ENCODE assay signal across 16 cellular contexts in genomic region chr2:26249625-26250024, GRCh38. TPM values are rescaled to one million over a fixed set of nuclear protein-coding genes. Genes with fewer than 3 reads are reported as not detected.
DNase-seq lines count a peak whose midpoint lies in the region; ATAC-seq and TF ChIP-seq lines count a peak whose summit lies in the region.
"Had no signal": no experiment of that assay in that cellular context is flagged by ENCODE, and none has a peak within 500 bp of the region (broad histone marks: within the 10 kb centered on the region; RNA-seq: fewer than 3 reads in every experiment).

No MANE protein-coding gene starts in this region.

- H3K36me3 Mint-ChIP-seq in H9 (ENCODE audit: insufficient read depth in 1 of 3, low read depth in 3 of 3), result peaks cover 0 to 2% (median 0%) of the 10 kb centered on the region in 3 experiments; a peak in 1 of 7 replicates

- ATAC-seq in Right ventricle myocardium superior (ENCODE audit: poor library complexity), result no peak
- ATAC-seq: A549, GM23338 had no signal

- no peak overlapping the region for H2BK12ac ChIP-seq in H9 (ENCODE audit: insufficient read length, low read depth, low read length)

- H2AK5ac ChIP-seq in H9 (ENCODE audit: insufficient read length, low read length), result no peak overlapping the region

- H3K36me3 ChIP-seq in left ventricle myocardium inferior (peaks cover under 1% of the 10 kb centered on the region), esophagus muscularis mucosa (peaks cover 0 to 4% (median 0%) of the 10 kb centered on the region in 4 donors), osteoblast (ENCODE audit: insufficient read depth, low read length) (no peaks in the 10 kb centered on the region), mammary epithelial cell (ENCODE audit: insufficient read depth, low read length) (peaks cover 3% of the 10 kb centered on the region)

- H3K4me3 Mint-ChIP-seq in H9, result no peak overlapping the region
- H3K4me3 Mint-ChIP-seq: CD4-positive, alpha-beta T cell; GM23338 had no signal

- peaks cover 11 to 17% of the 10 kb centered on the region in 2 experiments for H3K4me1 Mint-ChIP-seq in H9

- H3K4me1 ChIP-seq in left ventricle myocardium inferior (peaks cover 92% of the 10 kb centered on the region), H9 (ENCODE audit: insufficient read depth, low read length) (no peaks in the 10 kb centered on the region), esophagus muscularis mucosa (peaks cover 37 to 86% (median 74%) of the 10 kb centered on the region in 4 donors), osteoblast (ENCODE audit: insufficient read depth, low read length) (peaks cover 21% of the 10 kb centered on the region), mammary epithelial cell (ENCODE audit: insufficient read depth, low read length) (peaks cover 18% of the 10 kb centered on the region)
- H3K4me1 ChIP-seq: Caco-2 had no signal

- H3T11ph ChIP-seq in H9 (ENCODE audit: low read length), result no peak overlapping the region

- H4K20me1 ChIP-seq in H9 (ENCODE audit: control insufficient read depth, insufficient read depth, insufficient read length) (no peaks in the 10 kb centered on the region), osteoblast (ENCODE audit: insufficient read depth, low read length) (peaks cover 44% of the 10 kb centered on the region), mammary epithelial cell (ENCODE audit: insufficient read depth, low read length) (no peaks in the 10 kb centered on the region)

- H3K79me1 ChIP-seq in H9 (ENCODE audit: insufficient read depth, low read depth, low read length, poor library complexity, severe bottlenecking), result peaks cover 5% of the 10 kb centered on the region

- no peak for TF ChIP-seq CTCF in left ventricle myocardium inferior (IDR thresholded peaks at IDR 0.05; ENCODE audit: borderline replicate concordance)
- no peak for TF ChIP-seq CTCF in H9 (conservative IDR thresholded peaks at IDR 0.05)
- no peak for TF ChIP-seq CTCF in esophagus muscularis mucosa (IDR thresholded peaks at IDR 0.05)
- TF ChIP-seq CTCF in osteoblast (IDR thresholded peaks at IDR 0.05; ENCODE audit: extremely low read depth, low read depth, low read length), result no peak
- TF ChIP-seq CTCF in mammary epithelial cell (conservative IDR thresholded peaks at IDR 0.05 in 1 of 2, IDR thresholded peaks at IDR 0.05 in 1 of 2; ENCODE audit: extremely low read depth in 1 of 2, insufficient read depth in 1 of 2, low read depth in 1 of 2, low read length in 2 of 2), result no peak

- no peaks in the 10 kb centered on the region for H3K9me3 Mint-ChIP-seq in H9
- H3K9me3 Mint-ChIP-seq: CD4-positive, alpha-beta T cell; GM23338 had no signal

- no peak overlapping the region for H3K14ac ChIP-seq in H9 (ENCODE audit: insufficient read depth, low read length)

- no peak overlapping the region for H3K18ac ChIP-seq in H9 (ENCODE audit: insufficient read length, low read depth, low read length)

- H2BK15ac ChIP-seq in H9 (ENCODE audit: low read depth, low read length), result no peak overlapping the region

- no peak overlapping the region for H3K9ac ChIP-seq in H9 (ENCODE audit: extremely low read depth, insufficient read length, low read length)
- no peak overlapping the region for H3K9ac ChIP-seq in mammary epithelial cell (ENCODE audit: insufficient read depth, low read length)

- H4K5ac ChIP-seq in H9 (ENCODE audit: insufficient read length, low read depth, low read length), result no peak overlapping the region

- WGBS in H9 (ENCODE audit: extremely low coverage, insufficient read length, low lambda C conversion rate), result no CpG with 5 or more reads among the region's 2 CpGs
- 72% methylated on average over 2 of the region's 2 CpGs for WGBS in esophagus muscularis mucosa
- WGBS in mammary epithelial cell (ENCODE audit: low coverage, missing lambda C conversion rate), result 86% methylated on average over 2 of the region's 2 CpGs

- in situ Hi-C loops in mammary epithelial cell (cut with MboI; ENCODE audit: low sequenced_read_pairs in 2 of 2), result loop anchor here in 1 of 2 donors (10.0 to 25.0 kb wide), 2 partner anchors 85 to 213 kb away; no protein-coding TSS in a partner anchor

- no peak overlapping the region for H2BK5ac ChIP-seq in H9 (ENCODE audit: insufficient read length, low read length)

- TF ChIP-seq POLR2A in esophagus muscularis mucosa (IDR thresholded peaks at IDR 0.05; ENCODE audit: low read depth), result no peak

- H2BK20ac ChIP-seq in H9 (ENCODE audit: low read depth, low read length, poor library complexity, severe bottlenecking), result no peak overlapping the region

- DNase-seq in left ventricle myocardium inferior (no peak), Right ventricle myocardium superior (no peak), H9 (no peak), esophagus muscularis mucosa (ENCODE audit: extremely low spot score) (no peak), osteoblast (ENCODE audit: insufficient read length, low spot score, missing footprints) (peak; percentile 36), GM03348 (ENCODE audit: low spot score) (no peak), mammary epithelial cell (no peak)
- DNase-seq in effector CD4-positive, alpha-beta T cell, result no peak
- DNase-seq: AML-193; Caco-2; CD4-positive, alpha-beta T cell; H7 had no signal

- intact Hi-C loops in left ventricle myocardium inferior (cut with micrococcal nuclease) (no loop called here), Right ventricle myocardium superior (cut with DNase I) (no loop called here), esophagus muscularis mucosa (cut with DNase I) (no loop called here), mammary epithelial cell (cut with micrococcal nuclease) (no loop called here)

- no peak overlapping the region for H3K56ac ChIP-seq in H9 (ENCODE audit: insufficient read length, low read depth, low read length)

- H2AFZ ChIP-seq in H9 (ENCODE audit: low read length) (no peak overlapping the region), osteoblast (ENCODE audit: low read length) (no peak overlapping the region), mammary epithelial cell (ENCODE audit: low read depth, low read length) (no peak overlapping the region)
- H2AFZ ChIP-seq: GM23338 had no signal

- H2BK120ac ChIP-seq in H9 (ENCODE audit: low read depth, low read length, poor library complexity, severe bottlenecking), result no peak overlapping the region

- no peak overlapping the region for H4K8ac ChIP-seq in H9 (replicated peaks; ENCODE audit: insufficient read length, low read depth, low read length)

- H3K9me3 ChIP-seq in left ventricle myocardium inferior (replicated peaks), result no peaks in the 10 kb centered on the region
- no peaks in the 10 kb centered on the region for H3K9me3 ChIP-seq in H9 (ENCODE audit: control insufficient read depth, low read depth, low read length)
- no peaks in the 10 kb centered on the region for H3K9me3 ChIP-seq in esophagus muscularis mucosa
- H3K9me3 ChIP-seq in osteoblast (ENCODE audit: low read depth, low read length), result no peaks in the 10 kb centered on the region
- no peaks in the 10 kb centered on the region for H3K9me3 ChIP-seq in mammary epithelial cell (replicated peaks; ENCODE audit: insufficient read depth, low read length)
- H3K9me3 ChIP-seq: A549, Caco-2 had no signal

- H3K79me2 ChIP-seq in H9 (ENCODE audit: insufficient read depth, low read length) (peaks cover 7% of the 10 kb centered on the region; the same call in 1 of the 2 replicates), osteoblast (ENCODE audit: insufficient read depth, low read length) (peaks cover 97% of the 10 kb centered on the region), mammary epithelial cell (ENCODE audit: insufficient read depth, low read length) (peaks cover 93% of the 10 kb centered on the region)

- H3K4me2 ChIP-seq in H9 (ENCODE audit: insufficient read depth, insufficient read length, low read length) (no peak overlapping the region), osteoblast (ENCODE audit: insufficient read depth, low read length) (no peak overlapping the region), mammary epithelial cell (ENCODE audit: insufficient read depth, low read depth, low read length) (no peak overlapping the region)
- H3K4me2 ChIP-seq: A549, GM23338 had no signal

- CTCF ChIA-PET in mammary epithelial cell (lab: Charles Lee; ENCODE audit: low non-redundant PET), result no interaction called here

- H3K23me2 ChIP-seq in H9 (ENCODE audit: insufficient read length, low read depth, low read length, poor library complexity, severe bottlenecking), result peaks cover 6% of the 10 kb centered on the region

- H3K4me3 ChIP-seq in left ventricle myocardium inferior (no peak overlapping the region), esophagus muscularis mucosa (no peak overlapping the region), osteoblast (ENCODE audit: insufficient read depth, low read length) (no peak overlapping the region), mammary epithelial cell (replicated peaks in 1 of 3; ENCODE audit: insufficient read depth in 1 of 3, low read depth in 2 of 3, low read length in 3 of 3) (no peak overlapping the region)
- H3K4me3 ChIP-seq: A549, GM23338 had no signal

- H3K27ac Mint-ChIP-seq in H9, result no peak overlapping the region
- H3K27ac Mint-ChIP-seq: CD4-positive, alpha-beta T cell; GM23338 had no signal

- peak overlapping the region; percentile 96 for H3K23ac ChIP-seq in H9 (ENCODE audit: insufficient read length, low read depth, low read length)

- H3K27ac ChIP-seq in left ventricle myocardium inferior (replicated peaks), result peak overlapping the region; percentile 99
- no peak overlapping the region for H3K27ac ChIP-seq in H9 (ENCODE audit: insufficient read length, low read depth, low read length)
- peak overlapping the region in 3 of 4 donors; percentile 10 to 21 (median 16) for H3K27ac ChIP-seq in esophagus muscularis mucosa (replicated peaks in 1 of 4)
- H3K27ac ChIP-seq in osteoblast (ENCODE audit: low read depth, low read length), result no peak overlapping the region
- H3K27ac ChIP-seq in mammary epithelial cell (ENCODE audit: insufficient read depth, low read depth, low read length), result no peak overlapping the region
- H3K27ac ChIP-seq: 22Rv1, A549, C4-2B had no signal

- H3K27me3 Mint-ChIP-seq in H9 (ENCODE audit: low read depth), result no peaks in the 10 kb centered on the region
- H3K27me3 Mint-ChIP-seq: CD4-positive, alpha-beta T cell had no signal

- TF ChIP-seq EP300 in esophagus muscularis mucosa (IDR thresholded peaks at IDR 0.05), result no peak

- BruUV-seq in mammary epithelial cell (replicated peaks; lab: Mats Ljungman, UMichigan), result no TSS peak

- H4K91ac ChIP-seq in H9 (ENCODE audit: insufficient read length, low read depth, low read length), result no peak overlapping the region

- dilution Hi-C loops in mammary epithelial cell (cut with HindIII; ENCODE audit: low sequenced_read_pairs), result loop anchor here (5.0 kb wide), 1 partner anchor 88 kb away; no protein-coding TSS in a partner anchor

- H3K4ac ChIP-seq in H9 (ENCODE audit: low read depth, low read length), result no peak overlapping the region

- no peaks in the 10 kb centered on the region for H3K27me3 ChIP-seq in left ventricle myocardium inferior (ENCODE audit: low read depth)
- H3K27me3 ChIP-seq in H9 (ENCODE audit: insufficient read depth, low read length), result no peaks in the 10 kb centered on the region
- H3K27me3 ChIP-seq in esophagus muscularis mucosa, result no peaks in the 10 kb centered on the region
- no peaks in the 10 kb centered on the region for H3K27me3 ChIP-seq in osteoblast (ENCODE audit: insufficient read depth, low read length)
- no peaks in the 10 kb centered on the region for H3K27me3 ChIP-seq in mammary epithelial cell (ENCODE audit: insufficient read depth, low read length)

RNA-seq across cellular contexts. Expression of gene HADHB, which starts 4.9 kb away (rescaled TPM):
- total RNA-seq in left ventricle myocardium inferior, result 1,332 TPM
- total RNA-seq in Right ventricle myocardium superior, result 1,664 TPM
- 41.3 and 44.2 TPM in 2 replicates for total RNA-seq in H9 (2021)
- total RNA-seq in esophagus muscularis mucosa, result 100 to 1,000 TPM; 163 to 399 (median 192) TPM
- total RNA-seq in osteoblast, result 119 and 143 TPM in 2 replicates
- total RNA-seq in mammary epithelial cell, result 100 to 1,000 TPM; 126 to 144 TPM
- polyA plus RNA-seq in mammary epithelial cell, result 113 TPM
- polyA minus RNA-seq in mammary epithelial cell, result 79.3 TPM

RNA-seq across cellular contexts. Expression of gene HADHA, which starts 5.2 kb away (rescaled TPM):
- total RNA-seq in left ventricle myocardium inferior (523 TPM), Right ventricle myocardium superior (766 TPM), H9 (2021) (111 and 112 TPM in 2 replicates), esophagus muscularis mucosa (100 to 1,000 TPM; 155 to 266 (median 175) TPM), osteoblast (113 and 117 TPM in 2 replicates), mammary epithelial cell (100 to 1,000 TPM; 155 to 174 TPM)
- 124 TPM for polyA plus RNA-seq in mammary epithelial cell
- 285 TPM for polyA minus RNA-seq in mammary epithelial cell

Comparison
In these comparisons a context has a peak if more than half of its experiments do, and no peak if none do; other contexts are left out.
1. H3K27ac ChIP-seq: peak in left ventricle myocardium inferior (single experiment) and esophagus muscularis mucosa (3 of 4); none in H9 (single experiment), osteoblast (single experiment) and mammary epithelial cell (single experiment).